In the genomic region with DNA sequence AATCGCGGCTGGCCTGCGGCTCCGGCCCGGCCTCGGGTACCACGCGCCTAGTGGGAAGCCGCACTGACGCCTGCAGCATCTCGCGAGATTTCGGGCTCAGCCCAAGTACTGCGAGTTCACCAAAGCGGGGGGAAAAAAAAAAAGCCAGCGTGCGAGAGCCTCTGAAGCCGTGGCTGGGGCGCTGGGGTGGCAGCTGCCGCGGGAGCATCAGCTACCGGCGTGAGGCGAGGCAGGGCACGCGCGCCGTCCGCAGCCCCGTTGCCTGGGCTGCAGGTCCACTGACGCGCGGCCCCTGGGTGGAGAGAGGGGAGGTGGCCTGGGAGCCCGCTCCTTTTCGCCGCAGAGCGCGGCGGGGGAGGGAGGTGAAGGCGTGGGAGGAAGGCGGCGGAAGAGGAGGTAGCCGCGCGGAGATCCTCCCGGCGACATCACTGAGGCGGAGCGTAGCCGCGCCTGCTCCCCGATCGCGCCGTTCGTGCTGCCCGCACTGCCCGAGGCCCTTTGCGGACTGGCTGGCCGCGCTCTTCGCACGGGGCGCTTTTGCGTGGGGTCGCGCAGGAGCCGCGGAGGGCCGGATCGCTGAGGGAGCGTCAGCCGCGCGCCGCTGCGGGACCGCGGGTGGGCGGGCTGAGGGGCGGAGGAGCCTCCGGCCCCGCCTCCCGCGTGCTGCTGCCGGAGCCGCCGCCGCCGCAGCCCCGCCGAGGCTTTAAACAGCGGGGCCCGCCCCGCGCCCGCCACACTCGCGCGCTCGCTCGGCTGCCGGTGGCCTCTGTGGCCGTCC, we compare ENCODE assay signal across 1 cellular context.
A peak's percentile ranks its signal among the peaks of the same experiment; 100 is the strongest.
TF ChIP-seq lines count a peak whose summit lies in the region.

A gene (plus strand): TSS at position 734 of the 778 bp plus-strand sequence. CDS start 189 bp downstream, outside the sequence.

TF ChIP-seq in A549, 52 proteins besides CTCF, POLR2A, EP300 and RAD21 (continued from another document):
- TF ChIP-seq, protein P1, sequence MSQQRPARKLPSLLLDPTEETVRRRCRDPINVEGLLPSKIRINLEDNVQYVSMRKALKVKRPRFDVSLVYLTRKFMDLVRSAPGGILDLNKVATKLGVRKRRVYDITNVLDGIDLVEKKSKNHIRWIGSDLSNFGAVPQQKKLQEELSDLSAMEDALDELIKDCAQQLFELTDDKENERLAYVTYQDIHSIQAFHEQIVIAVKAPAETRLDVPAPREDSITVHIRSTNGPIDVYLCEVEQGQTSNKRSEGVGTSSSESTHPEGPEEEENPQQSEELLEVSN (IDR thresholded peaks at IDR 0.05; ENCODE audit: borderline replicate concordance, low read depth), result peak; percentile 94
- TF ChIP-seq FOXS1 (CRISPR knock-in tag; IDR thresholded peaks at IDR 0.05) (no peak), ZSCAN20 (CRISPR knock-in tag; IDR thresholded peaks at IDR 0.05) (0 out of 2 replicates have a peak, but pooled peaks have one; percentile 24), CHD4 (IDR thresholded peaks at IDR 0.05; ENCODE audit: borderline replicate concordance) (no peak), ZFP36 (IDR thresholded peaks at IDR 0.05; ENCODE audit: borderline replicate concordance, partially characterized antibody) (no peak), BHLHE40 (IDR thresholded peaks at IDR 0.05; ENCODE audit: low read depth, low read length) (no peak)
- TF ChIP-seq, protein P2, sequence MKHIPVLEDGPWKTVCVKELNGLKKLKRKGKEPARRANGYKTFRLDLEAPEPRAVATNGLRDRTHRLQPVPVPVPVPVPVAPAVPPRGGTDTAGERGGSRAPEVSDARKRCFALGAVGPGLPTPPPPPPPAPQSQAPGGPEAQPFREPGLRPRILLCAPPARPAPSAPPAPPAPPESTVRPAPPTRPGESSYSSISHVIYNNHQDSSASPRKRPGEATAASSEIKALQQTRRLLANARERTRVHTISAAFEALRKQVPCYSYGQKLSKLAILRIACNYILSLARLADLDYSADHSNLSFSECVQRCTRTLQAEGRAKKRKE (CRISPR knock-in tag; IDR thresholded peaks at IDR 0.05; ENCODE audit: low read depth), result no peak
- TF ChIP-seq, protein P3, sequence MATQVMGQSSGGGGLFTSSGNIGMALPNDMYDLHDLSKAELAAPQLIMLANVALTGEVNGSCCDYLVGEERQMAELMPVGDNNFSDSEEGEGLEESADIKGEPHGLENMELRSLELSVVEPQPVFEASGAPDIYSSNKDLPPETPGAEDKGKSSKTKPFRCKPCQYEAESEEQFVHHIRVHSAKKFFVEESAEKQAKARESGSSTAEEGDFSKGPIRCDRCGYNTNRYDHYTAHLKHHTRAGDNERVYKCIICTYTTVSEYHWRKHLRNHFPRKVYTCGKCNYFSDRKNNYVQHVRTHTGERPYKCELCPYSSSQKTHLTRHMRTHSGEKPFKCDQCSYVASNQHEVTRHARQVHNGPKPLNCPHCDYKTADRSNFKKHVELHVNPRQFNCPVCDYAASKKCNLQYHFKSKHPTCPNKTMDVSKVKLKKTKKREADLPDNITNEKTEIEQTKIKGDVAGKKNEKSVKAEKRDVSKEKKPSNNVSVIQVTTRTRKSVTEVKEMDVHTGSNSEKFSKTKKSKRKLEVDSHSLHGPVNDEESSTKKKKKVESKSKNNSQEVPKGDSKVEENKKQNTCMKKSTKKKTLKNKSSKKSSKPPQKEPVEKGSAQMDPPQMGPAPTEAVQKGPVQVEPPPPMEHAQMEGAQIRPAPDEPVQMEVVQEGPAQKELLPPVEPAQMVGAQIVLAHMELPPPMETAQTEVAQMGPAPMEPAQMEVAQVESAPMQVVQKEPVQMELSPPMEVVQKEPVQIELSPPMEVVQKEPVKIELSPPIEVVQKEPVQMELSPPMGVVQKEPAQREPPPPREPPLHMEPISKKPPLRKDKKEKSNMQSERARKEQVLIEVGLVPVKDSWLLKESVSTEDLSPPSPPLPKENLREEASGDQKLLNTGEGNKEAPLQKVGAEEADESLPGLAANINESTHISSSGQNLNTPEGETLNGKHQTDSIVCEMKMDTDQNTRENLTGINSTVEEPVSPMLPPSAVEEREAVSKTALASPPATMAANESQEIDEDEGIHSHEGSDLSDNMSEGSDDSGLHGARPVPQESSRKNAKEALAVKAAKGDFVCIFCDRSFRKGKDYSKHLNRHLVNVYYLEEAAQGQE (IDR thresholded peaks at IDR 0.05), result peak; percentile 96
